In the genomic region with DNA sequence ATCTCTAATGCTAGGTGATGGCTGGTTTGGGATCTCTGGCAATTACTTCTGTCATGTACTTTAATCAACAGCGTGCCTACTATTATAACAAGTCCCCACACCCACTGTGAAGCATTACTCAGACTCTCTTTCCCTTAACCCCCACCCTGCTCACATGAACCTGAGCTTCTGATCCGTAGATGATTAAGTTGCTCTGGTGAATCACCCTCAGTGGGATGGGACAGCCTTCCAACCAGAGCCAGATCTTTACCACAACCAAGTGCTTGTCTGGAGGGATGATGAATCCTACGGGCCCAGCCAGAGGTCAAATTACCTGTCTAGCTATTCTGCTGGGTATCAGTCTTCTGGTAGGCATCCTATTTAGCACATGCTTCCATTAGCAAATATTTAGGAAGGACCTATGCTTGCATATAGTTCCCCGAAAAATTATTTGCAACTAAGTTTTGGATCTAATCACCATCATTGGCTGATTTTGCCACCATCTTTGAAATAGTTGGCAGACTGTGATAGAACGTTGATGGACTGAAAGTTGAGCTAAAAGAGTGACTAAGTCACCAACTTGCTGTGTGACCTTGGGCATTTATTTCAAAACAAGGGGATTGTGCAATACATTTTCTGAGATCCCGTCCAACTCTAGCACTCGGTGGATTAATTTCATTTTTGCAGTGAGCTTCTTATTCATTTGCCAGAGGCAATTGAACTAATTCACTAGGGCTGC, we compare ENCODE assay signal across 4 cellular contexts. TPM values are rescaled to one million over a fixed set of nuclear protein-coding genes. Genes with fewer than 3 reads are reported as not detected.
"Had no signal": no experiment of that assay in that cellular context is flagged by ENCODE, and none has a peak within 500 bp of the region (broad histone marks: within the 10 kb centered on the region; RNA-seq: fewer than 3 reads in every experiment).

No MANE protein-coding gene starts in this region.

RNA-seq across cellular contexts. Expression of a gene that starts 26.7 kb away (rescaled TPM):
- total RNA-seq: mesenteric fat pad, mononuclear cell, transverse colon had no signal
- polyA plus RNA-seq: naive thymus-derived CD8-positive, alpha-beta T cell had no signal
